ENCODE assay signal across 30 cellular contexts in genomic region chr9:126556560-126557250, GRCh38. TPM values are rescaled to one million over a fixed set of nuclear protein-coding genes. Genes with fewer than 3 reads are reported as not detected.
"Had no signal": no experiment of that assay in that cellular context is flagged by ENCODE, and none has a peak within 500 bp of the region (broad histone marks: within the 10 kb centered on the region; RNA-seq: fewer than 3 reads in every experiment).

No MANE protein-coding gene starts in this region.

- H3K4me1 Mint-ChIP-seq: activated CD4-positive, alpha-beta T cell treated with anti-CD3 and anti-CD28 coated beads for 36 hours; activated naive CD8-positive, alpha-beta T cell treated with anti-CD3 and anti-CD28 coated beads for 36 hours; stimulated activated memory B cell treated with anti-CD40 and anti-IgM and Interleukin-4, amounts not matched to agents 10 μg/mL and 1 μg/mL and 100 μg/mL, for 72 hours; stimulated activated naive CD8-positive, alpha-beta T cell treated with anti-CD3 and anti-CD28 coated beads, Interleukin-15, amount 100 ng/mL, for 72 hours had no signal

- H3K36me3 Mint-ChIP-seq: activated naive CD8-positive, alpha-beta T cell treated with anti-CD3 and anti-CD28 coated beads for 36 hours; brain; natural killer cell treated with Interleukin-12 subunit alpha and Interleukin-12 subunit beta and Interleukin-15 and Interleukin-18, amount 100 ng/mL, for 72 hours; stimulated activated memory B cell treated with anti-CD40 and anti-IgM and Interleukin-4, amounts not matched to agents 10 μg/mL and 1 μg/mL and 100 μg/mL, for 72 hours had no signal

- H3K27ac Mint-ChIP-seq: activated CD4-positive, alpha-beta T cell treated with anti-CD3 and anti-CD28 coated beads for 36 hours; activated naive CD8-positive, alpha-beta T cell treated with anti-CD3 and anti-CD28 coated beads for 36 hours; activated T-cell treated with anti-CD3 and anti-CD28 coated beads, Interleukin-2, amount 50 U/mL, for 72 hours; natural killer cell treated with Interleukin-12 subunit alpha and Interleukin-12 subunit beta and Interleukin-15 and Interleukin-18, amount 100 ng/mL, for 72 hours; stimulated activated memory B cell treated with anti-CD40 and anti-IgM and Interleukin-4, amounts not matched to agents 10 μg/mL and 1 μg/mL and 100 μg/mL, for 72 hours; stimulated activated naive CD8-positive, alpha-beta T cell treated with anti-CD3 and anti-CD28 coated beads, Interleukin-15, amount 100 ng/mL, for 72 hours had no signal

- H3K9me3 Mint-ChIP-seq: activated naive CD8-positive, alpha-beta T cell treated with anti-CD3 and anti-CD28 coated beads for 36 hours; activated T-cell treated with anti-CD3 and anti-CD28 coated beads, Interleukin-2, amount 50 U/mL, for 72 hours; natural killer cell treated with Interleukin-12 subunit alpha and Interleukin-12 subunit beta and Interleukin-15 and Interleukin-18, amount 100 ng/mL, for 72 hours; stimulated activated memory B cell treated with anti-CD40 and anti-IgM and Interleukin-4, amounts not matched to agents 10 μg/mL and 1 μg/mL and 100 μg/mL, for 72 hours; stimulated activated naive CD8-positive, alpha-beta T cell treated with anti-CD3 and anti-CD28 coated beads, Interleukin-15, amount 100 ng/mL, for 72 hours had no signal

- H3K4me3 Mint-ChIP-seq: activated CD4-positive, alpha-beta T cell treated with anti-CD3 and anti-CD28 coated beads for 36 hours; activated naive CD8-positive, alpha-beta T cell treated with anti-CD3 and anti-CD28 coated beads for 36 hours; activated T-cell treated with anti-CD3 and anti-CD28 coated beads, Interleukin-2, amount 50 U/mL, for 72 hours; brain; natural killer cell treated with Interleukin-12 subunit alpha and Interleukin-12 subunit beta and Interleukin-15 and Interleukin-18, amount 100 ng/mL, for 72 hours; stimulated activated memory B cell treated with anti-CD40 and anti-IgM and Interleukin-4, amounts not matched to agents 10 μg/mL and 1 μg/mL and 100 μg/mL, for 72 hours; stimulated activated naive CD8-positive, alpha-beta T cell treated with anti-CD3 and anti-CD28 coated beads, Interleukin-15, amount 100 ng/mL, for 72 hours had no signal

- DNase-seq: activated CD4-positive, alpha-beta T cell treated with anti-CD3 and anti-CD28 coated beads for 36 hours; activated CD4-positive, CD25-positive, alpha-beta regulatory T cell; activated naive CD4-positive, alpha-beta T cell; activated naive CD8-positive, alpha-beta T cell treated with anti-CD3 and anti-CD28 coated beads for 36 hours; activated T-cell treated with anti-CD3 and anti-CD28 coated beads for 4 hours; activated T-cell treated with anti-CD3 and anti-CD28 coated beads, Interleukin-2, amount 50 U/mL, for 72 hours; adrenal gland; foreskin keratinocyte; heart right ventricle; kidney glomerular epithelial cell; left ventricle myocardium inferior; mucosa of descending colon; retina; sigmoid colon; small intestine; stimulated activated CD4-positive, alpha-beta T cell treated with anti-CD3 and anti-CD28 coated beads, Interleukin-1b, Interleukin-23, amount 100 ng/mL, for 48 hours; stimulated activated CD4-positive, alpha-beta T cell treated with anti-CD3 and anti-CD28 coated beads, Interleukin-4, amount 100 ng/mL, for 4 hours; stimulated activated CD8-positive, alpha-beta memory T cell treated with anti-CD3 and anti-CD28 coated beads, Interleukin-4, amount 100 ng/mL, for 48 hours; stimulated activated naive CD8-positive, alpha-beta T cell treated with anti-CD3 and anti-CD28 coated beads, Interleukin-15, amount 100 ng/mL, for 72 hours; substantia nigra; upper lobe of left lung had no signal

RNA-seq across cellular contexts. Expression of gene LMX1B, which starts 57.0 kb away (rescaled TPM):
- total RNA-seq: activated CD4-positive, alpha-beta T cell treated with anti-CD3 and anti-CD28 coated beads for 36 hours; activated naive CD8-positive, alpha-beta T cell treated with anti-CD3 and anti-CD28 coated beads for 36 hours; activated T-cell treated with anti-CD3 and anti-CD28 coated beads, Interleukin-2, amount 50 U/mL, for 72 hours; cardiac muscle cell; endothelial cell of umbilical vein; lung microvascular endothelial cell; myocyte; natural killer cell treated with Interleukin-12 subunit alpha and Interleukin-12 subunit beta and Interleukin-15 and Interleukin-18, amount 100 ng/mL, for 72 hours; T-helper 1 cell treated with Interleukin-12 subunit alpha and Interleukin-12 subunit beta and Interleukin-4 antibody, amounts not matched to agents 30 ng/mL and 1 ng/mL, for 36 hours; vagina had no signal
- polyA plus RNA-seq: cardiac muscle cell, endothelial cell of umbilical vein had no signal
